1 cellular context compared by ENCODE assay signal in genomic region chr3:61945657-61946056, GRCh38.
TF ChIP-seq lines count a peak whose summit lies in the region.

No MANE protein-coding gene starts in this region.

TF ChIP-seq in SK-N-SH, 30 proteins besides CTCF, POLR2A, EP300 and RAD21 (continued from another document):
- no peak for TF ChIP-seq REST (IDR thresholded peaks at IDR 0.05; ENCODE audit: low read depth, low read length)
- no peak for TF ChIP-seq MXI1 (IDR thresholded peaks at IDR 0.05; ENCODE audit: low read depth, low read length)
- no peak for TF ChIP-seq RFX5 (IDR thresholded peaks at IDR 0.05; ENCODE audit: low read length)
- TF ChIP-seq FOXJ3 (CRISPR knock-in tag; IDR thresholded peaks at IDR 0.05) = no peak
- no peak for TF ChIP-seq GABPA (IDR thresholded peaks at IDR 0.05; ENCODE audit: low read depth)
- no peak for TF ChIP-seq ELF1 (IDR thresholded peaks at IDR 0.05)
- no peak for TF ChIP-seq IRF3 (IDR thresholded peaks at IDR 0.05; ENCODE audit: low read depth, low read length)
- TF ChIP-seq FOSL2 (IDR thresholded peaks at IDR 0.05; ENCODE audit: borderline replicate concordance, low read depth) = no peak
- no peak for TF ChIP-seq RCOR1 (IDR thresholded peaks at IDR 0.05; ENCODE audit: low read length)
- no peak for TF ChIP-seq SMC3 (IDR thresholded peaks at IDR 0.05; ENCODE audit: low read depth, low read length)
- no peak for TF ChIP-seq YY1 (IDR thresholded peaks at IDR 0.05; ENCODE audit: low read depth)
- TF ChIP-seq GATA2 (CRISPR knock-in tag; IDR thresholded peaks at IDR 0.05) = no peak
- no peak for TF ChIP-seq ZBTB33 (IDR thresholded peaks at IDR 0.05; ENCODE audit: borderline replicate concordance, low read depth)
TF ChIP-seq in SK-N-SH: peak in this region for 0.
